9 cellular contexts compared by ENCODE assay signal in the genomic region with DNA sequence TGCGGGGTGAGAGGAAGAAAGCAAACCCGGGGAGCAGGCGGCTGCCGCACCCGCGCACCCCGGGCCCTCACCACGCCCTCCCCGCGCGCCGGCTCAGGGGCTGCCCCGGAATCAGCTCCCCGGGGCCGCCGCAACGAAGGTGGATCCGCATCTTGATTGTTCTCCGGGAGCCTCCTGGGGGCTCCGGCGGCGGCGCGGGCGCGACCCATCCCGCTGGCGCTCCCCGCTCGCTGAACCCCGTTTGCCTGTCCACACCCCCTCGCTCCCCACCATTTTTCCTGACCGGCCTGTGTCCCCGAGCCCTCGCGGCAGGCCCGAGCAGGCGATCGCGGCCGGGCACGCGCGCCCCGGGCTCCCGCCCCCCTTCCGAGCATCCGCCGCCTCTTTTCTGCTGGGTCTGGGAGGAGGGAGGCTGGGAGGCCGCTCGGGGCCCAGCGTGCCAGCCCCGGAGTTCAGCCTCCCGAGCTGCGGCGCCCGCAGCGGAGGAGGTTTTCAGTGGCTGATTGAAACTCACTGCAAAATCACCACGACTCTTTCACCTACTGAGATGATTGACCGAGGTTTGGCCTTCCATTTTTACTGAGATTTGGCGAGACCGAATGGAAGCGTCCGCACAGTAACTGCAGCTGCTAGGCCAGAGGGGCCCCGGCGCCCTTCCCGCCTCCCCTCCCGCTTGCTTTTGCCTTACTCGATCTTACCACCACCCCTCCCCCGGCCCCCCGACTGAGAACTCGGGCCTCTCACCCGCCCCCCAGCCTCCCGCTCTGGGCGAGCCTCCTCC. TPM values are rescaled to one million over a fixed set of nuclear protein-coding genes. Genes with fewer than 3 reads are reported as not detected.
DNase-seq lines count a peak whose midpoint lies in the region; ATAC-seq, FAIRE-seq and TF ChIP-seq lines count a peak whose summit lies in the region.
"Had no signal": no experiment of that assay in that cellular context is flagged by ENCODE, and none has a peak within 500 bp of the region (broad histone marks: within the 10 kb centered on the region; RNA-seq: fewer than 3 reads in every experiment).

No MANE protein-coding gene starts in this region.

- peak overlapping the region; percentile 99 for H3K4me2 ChIP-seq in astrocyte (ENCODE audit: low read length)

- H3K36me3 ChIP-seq in astrocyte (ENCODE audit: insufficient read depth, low read length) = no peaks in the 10 kb centered on the region
- no peaks in the 10 kb centered on the region for H3K36me3 ChIP-seq in lower lobe of right lung
- H3K36me3 ChIP-seq in effector memory CD4-positive, alpha-beta T cell (ENCODE audit: control insufficient read depth, insufficient read depth, low read length) = no peaks in the 10 kb centered on the region

- peak overlapping the region; percentile 84 for H3K9ac ChIP-seq in astrocyte (ENCODE audit: low read length)

- DNase-seq in AG04449 (ENCODE audit: low read depth, low spot score) (no peak), astrocyte (ENCODE audit: low read depth) (peak; percentile 47), lower lobe of right lung (no peak), COLO829 (ENCODE audit: low spot score) (no peak), HuH-7.5 (ENCODE audit: low spot score) (no peak)
- no peak for DNase-seq in effector memory CD4-positive, alpha-beta T cell

- FAIRE-seq in astrocyte (lab: Jason Lieb, UNC) = no peak
- FAIRE-seq: frontal cortex had no signal

- peaks cover 7% of the 10 kb centered on the region for H3K4me1 Mint-ChIP-seq in astrocyte (ENCODE audit: low read depth, unreplicated experiment)

- H3K4me1 ChIP-seq in astrocyte (ENCODE audit: insufficient read depth, low read length) (peaks cover 8% of the 10 kb centered on the region), lower lobe of right lung (peaks cover 24% of the 10 kb centered on the region)
- H3K4me1 ChIP-seq in effector memory CD4-positive, alpha-beta T cell (ENCODE audit: control insufficient read depth, insufficient read depth, low read length, poor library complexity, severe bottlenecking) = no peaks in the 10 kb centered on the region

- H3K4me3 ChIP-seq in AG04449 (ENCODE audit: low read depth, low read length) (peak overlapping the region; percentile 70), astrocyte (ENCODE audit: insufficient read depth, low read depth, low read length) (peak overlapping the region; percentile 98), lower lobe of right lung (peak overlapping the region; percentile 38)
- H3K4me3 ChIP-seq in effector memory CD4-positive, alpha-beta T cell (ENCODE audit: insufficient read depth, low read depth, low read length, poor library complexity, severe bottlenecking) = no peak overlapping the region

- H3K4me3 Mint-ChIP-seq in astrocyte (ENCODE audit: unreplicated experiment) = peak overlapping the region; percentile 70

- ATAC-seq in HG03095 (IDR thresholded peaks at IDR 0.05; ENCODE audit: unreplicated experiment) (peak; percentile 43), lower lobe of right lung (peak; percentile 40 to 48), HG03460 (IDR thresholded peaks at IDR 0.05; ENCODE audit: unreplicated experiment) (no peak)

- CTCF ChIA-PET in AG04449 (lab: Yijun Ruan, JAX) = interaction anchor here (2.7 kb wide), 1 partner anchor 219 kb away, joined by 18 read pairs; no protein-coding TSS in a partner anchor

- H3K9me3 Mint-ChIP-seq in astrocyte (ENCODE audit: unreplicated experiment) = peaks cover 2% of the 10 kb centered on the region

- H2AFZ ChIP-seq in astrocyte (ENCODE audit: low read depth, low read length) = peak overlapping the region; percentile 65

- H4K20me1 ChIP-seq in astrocyte (ENCODE audit: insufficient read depth, low read length) = peaks cover 51% of the 10 kb centered on the region

- H3K27me3 ChIP-seq in astrocyte (ENCODE audit: insufficient read depth, low read length) (no peaks in the 10 kb centered on the region), lower lobe of right lung (ENCODE audit: low read depth) (peaks cover 91% of the 10 kb centered on the region)
- peaks cover 13% of the 10 kb centered on the region for H3K27me3 ChIP-seq in effector memory CD4-positive, alpha-beta T cell (replicated peaks; ENCODE audit: control insufficient read depth, insufficient read depth, low read length, poor library complexity, severe bottlenecking)

- H3K79me2 ChIP-seq in astrocyte (ENCODE audit: insufficient read depth, low read length) = peaks cover 82% of the 10 kb centered on the region

- peaks cover 1% of the 10 kb centered on the region for H3K36me3 Mint-ChIP-seq in astrocyte (ENCODE audit: low read depth, unreplicated experiment)

- intact Hi-C loops in lower lobe of right lung (cut with DNase I) = no loop called here

- no peaks in the 10 kb centered on the region for H3K9me3 ChIP-seq in astrocyte (ENCODE audit: insufficient read depth, low read depth, low read length)
- no peaks in the 10 kb centered on the region for H3K9me3 ChIP-seq in lower lobe of right lung
- no peaks in the 10 kb centered on the region for H3K9me3 ChIP-seq in effector memory CD4-positive, alpha-beta T cell (ENCODE audit: control insufficient read depth, low read length)

- peaks cover 6% of the 10 kb centered on the region for H3K27me3 Mint-ChIP-seq in astrocyte (ENCODE audit: low read depth, unreplicated experiment)

- TF ChIP-seq CTCF in AG04449 (IDR thresholded peaks at IDR 0.05; ENCODE audit: insufficient read depth, low read length, missing control alignments) (no peak), astrocyte (IDR thresholded peaks at IDR 0.05; ENCODE audit: insufficient read depth, low read depth, low read length) (no peak), lower lobe of right lung (IDR thresholded peaks at IDR 0.05) (no peak)

- H3K27ac ChIP-seq in astrocyte (ENCODE audit: low read depth, low read length) = peak overlapping the region; percentile 79
- no peak overlapping the region for H3K27ac ChIP-seq in lower lobe of right lung
- no peak overlapping the region for H3K27ac ChIP-seq in effector memory CD4-positive, alpha-beta T cell (ENCODE audit: insufficient read depth, low read length, poor library complexity, severe bottlenecking)

- H3K27ac Mint-ChIP-seq in astrocyte (ENCODE audit: unreplicated experiment) = peak overlapping the region; percentile 89

- POLR2A ChIA-PET in AG04449 (lab: Yijun Ruan, JAX) = interaction anchor here (1.1 kb wide), 2 partner anchors 8 to 218 kb away, joined by 3 to 5 read pairs; no protein-coding TSS in a partner anchor

RNA-seq across cellular contexts. Expression of a gene that starts 4.7 kb away (rescaled TPM):
- 15.1 and 19.2 TPM in 2 replicates for total RNA-seq in astrocyte
- 0.03 TPM for total RNA-seq in lower lobe of right lung

Comparison
In these comparisons a context has a peak if more than half of its experiments do, and no peak if none do; other contexts are left out.
1. RNA of a gene that starts 4.7 kb away (total RNA-seq): 15.1 to 19.2 TPM in astrocyte; 0.03 TPM in lower lobe of right lung (single experiment); every median in the first group is over 10 times any median in the second.